ENCODE assay signal across 1 cellular context in the genomic region with DNA sequence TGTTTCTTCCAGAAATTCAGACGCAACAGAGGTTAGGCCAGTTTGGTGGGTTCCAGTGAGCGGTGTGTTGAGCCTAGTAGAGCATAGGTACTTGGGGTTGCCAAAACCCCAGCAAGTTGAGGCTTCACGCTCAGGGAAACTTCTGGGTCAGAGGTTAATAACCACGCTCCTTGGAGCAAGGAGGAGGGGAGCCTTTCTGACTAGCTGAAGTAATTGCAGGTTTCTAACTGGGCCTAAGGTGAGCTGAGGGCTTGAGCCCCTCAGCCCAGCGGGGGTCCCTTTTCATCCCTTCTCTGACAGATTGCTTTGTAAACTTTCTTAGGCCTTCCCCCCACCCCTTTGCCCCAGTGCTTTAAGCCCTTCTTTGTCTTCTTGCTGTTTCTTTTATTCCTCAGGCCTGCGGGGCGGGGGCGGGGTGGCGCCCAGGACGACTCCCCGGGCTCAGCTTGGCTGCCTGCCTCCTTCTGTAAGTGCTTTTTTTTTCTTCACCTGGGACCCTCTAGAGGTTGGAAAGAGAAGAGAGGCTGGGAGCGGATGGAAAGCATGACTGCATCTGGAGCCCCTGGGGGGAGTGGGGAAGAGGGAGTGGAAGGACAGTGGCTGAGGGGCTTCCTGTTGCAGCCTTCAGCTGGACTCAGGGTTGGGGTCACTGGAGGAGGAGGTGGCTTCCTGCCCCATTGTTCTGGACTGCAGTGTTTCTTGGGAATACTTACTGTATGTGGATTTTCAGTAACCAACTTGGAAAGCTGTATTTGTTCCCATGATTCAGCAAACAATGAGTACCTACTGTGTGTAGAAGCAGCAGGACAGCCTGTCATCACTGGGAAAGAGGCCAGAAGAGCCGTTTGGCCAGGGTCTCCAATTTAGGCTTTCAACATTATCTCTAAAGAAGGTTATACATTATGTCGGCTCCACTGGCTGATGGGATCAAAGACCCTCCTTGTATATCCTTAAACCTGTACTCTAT.
A peak's percentile ranks its signal among the peaks of the same experiment; 100 is the strongest.
TF ChIP-seq lines count a peak whose summit lies in the region.

No MANE protein-coding gene starts in this region.

TF ChIP-seq in K562, 482 proteins besides CTCF, POLR2A, EP300 and RAD21 (continued from another document and continues in another):
- TF ChIP-seq, protein P1, sequence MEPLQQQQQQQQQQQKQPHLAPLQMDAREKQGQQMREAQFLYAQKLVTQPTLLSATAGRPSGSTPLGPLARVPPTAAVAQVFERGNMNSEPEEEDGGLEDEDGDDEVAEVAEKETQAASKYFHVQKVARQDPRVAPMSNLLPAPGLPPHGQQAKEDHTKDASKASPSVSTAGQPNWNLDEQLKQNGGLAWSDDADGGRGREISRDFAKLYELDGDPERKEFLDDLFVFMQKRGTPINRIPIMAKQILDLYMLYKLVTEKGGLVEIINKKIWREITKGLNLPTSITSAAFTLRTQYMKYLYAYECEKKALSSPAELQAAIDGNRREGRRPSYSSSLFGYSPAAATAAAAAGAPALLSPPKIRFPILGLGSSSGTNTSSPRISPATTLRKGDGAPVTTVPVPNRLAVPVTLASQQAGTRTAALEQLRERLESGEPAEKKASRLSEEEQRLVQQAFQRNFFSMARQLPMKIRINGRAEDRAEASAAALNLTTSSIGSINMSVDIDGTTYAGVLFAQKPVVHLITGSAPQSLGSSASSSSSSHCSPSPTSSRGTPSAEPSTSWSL (CRISPR knock-in tag; IDR thresholded peaks at IDR 0.05; ENCODE audit: borderline replicate concordance) = no peak
- TF ChIP-seq GABPB2 (CRISPR knock-in tag; conservative IDR thresholded peaks at IDR 0.05) = no peak
- peak; percentile 63 for TF ChIP-seq ZFX (CRISPR knock-in tag; IDR thresholded peaks at IDR 0.05)
- no peak for TF ChIP-seq CAMTA2 (CRISPR knock-in tag; conservative IDR thresholded peaks at IDR 0.05)
- no peak for TF ChIP-seq RBM22 (IDR thresholded peaks at IDR 0.05; ENCODE audit: low read depth, low read length, poor library complexity, severe bottlenecking)
- TF ChIP-seq, protein P2, sequence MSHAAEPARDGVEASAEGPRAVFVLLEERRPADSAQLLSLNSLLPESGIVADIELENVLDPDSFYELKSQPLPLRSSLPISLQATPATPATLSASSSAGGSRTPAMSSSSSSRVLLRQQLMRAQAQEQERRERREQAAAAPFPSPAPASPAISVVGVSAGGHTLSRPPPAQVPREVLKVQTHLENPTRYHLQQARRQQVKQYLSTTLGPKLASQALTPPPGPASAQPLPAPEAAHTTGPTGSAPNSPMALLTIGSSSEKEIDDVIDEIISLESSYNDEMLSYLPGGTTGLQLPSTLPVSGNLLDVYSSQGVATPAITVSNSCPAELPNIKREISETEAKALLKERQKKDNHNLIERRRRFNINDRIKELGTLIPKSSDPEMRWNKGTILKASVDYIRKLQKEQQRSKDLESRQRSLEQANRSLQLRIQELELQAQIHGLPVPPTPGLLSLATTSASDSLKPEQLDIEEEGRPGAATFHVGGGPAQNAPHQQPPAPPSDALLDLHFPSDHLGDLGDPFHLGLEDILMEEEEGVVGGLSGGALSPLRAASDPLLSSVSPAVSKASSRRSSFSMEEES (CRISPR knock-in tag; IDR thresholded peaks at IDR 0.05) = no peak
- TF ChIP-seq TEAD2 (tag; IDR thresholded peaks at IDR 0.05) = no peak
- no peak for TF ChIP-seq ADNP (tag; IDR thresholded peaks at IDR 0.05)
- no peak for TF ChIP-seq STAT5B (CRISPR knock-in tag; IDR thresholded peaks at IDR 0.05)
- TF ChIP-seq, protein P3, sequence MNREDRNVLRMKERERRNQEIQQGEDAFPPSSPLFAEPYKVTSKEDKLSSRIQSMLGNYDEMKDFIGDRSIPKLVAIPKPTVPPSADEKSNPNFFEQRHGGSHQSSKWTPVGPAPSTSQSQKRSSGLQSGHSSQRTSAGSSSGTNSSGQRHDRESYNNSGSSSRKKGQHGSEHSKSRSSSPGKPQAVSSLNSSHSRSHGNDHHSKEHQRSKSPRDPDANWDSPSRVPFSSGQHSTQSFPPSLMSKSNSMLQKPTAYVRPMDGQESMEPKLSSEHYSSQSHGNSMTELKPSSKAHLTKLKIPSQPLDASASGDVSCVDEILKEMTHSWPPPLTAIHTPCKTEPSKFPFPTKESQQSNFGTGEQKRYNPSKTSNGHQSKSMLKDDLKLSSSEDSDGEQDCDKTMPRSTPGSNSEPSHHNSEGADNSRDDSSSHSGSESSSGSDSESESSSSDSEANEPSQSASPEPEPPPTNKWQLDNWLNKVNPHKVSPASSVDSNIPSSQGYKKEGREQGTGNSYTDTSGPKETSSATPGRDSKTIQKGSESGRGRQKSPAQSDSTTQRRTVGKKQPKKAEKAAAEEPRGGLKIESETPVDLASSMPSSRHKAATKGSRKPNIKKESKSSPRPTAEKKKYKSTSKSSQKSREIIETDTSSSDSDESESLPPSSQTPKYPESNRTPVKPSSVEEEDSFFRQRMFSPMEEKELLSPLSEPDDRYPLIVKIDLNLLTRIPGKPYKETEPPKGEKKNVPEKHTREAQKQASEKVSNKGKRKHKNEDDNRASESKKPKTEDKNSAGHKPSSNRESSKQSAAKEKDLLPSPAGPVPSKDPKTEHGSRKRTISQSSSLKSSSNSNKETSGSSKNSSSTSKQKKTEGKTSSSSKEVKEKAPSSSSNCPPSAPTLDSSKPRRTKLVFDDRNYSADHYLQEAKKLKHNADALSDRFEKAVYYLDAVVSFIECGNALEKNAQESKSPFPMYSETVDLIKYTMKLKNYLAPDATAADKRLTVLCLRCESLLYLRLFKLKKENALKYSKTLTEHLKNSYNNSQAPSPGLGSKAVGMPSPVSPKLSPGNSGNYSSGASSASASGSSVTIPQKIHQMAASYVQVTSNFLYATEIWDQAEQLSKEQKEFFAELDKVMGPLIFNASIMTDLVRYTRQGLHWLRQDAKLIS (CRISPR knock-in tag; IDR thresholded peaks at IDR 0.05) = 0 out of 2 replicates have a peak, but pooled peaks have one; percentile 6
- TF ChIP-seq, protein P4, sequence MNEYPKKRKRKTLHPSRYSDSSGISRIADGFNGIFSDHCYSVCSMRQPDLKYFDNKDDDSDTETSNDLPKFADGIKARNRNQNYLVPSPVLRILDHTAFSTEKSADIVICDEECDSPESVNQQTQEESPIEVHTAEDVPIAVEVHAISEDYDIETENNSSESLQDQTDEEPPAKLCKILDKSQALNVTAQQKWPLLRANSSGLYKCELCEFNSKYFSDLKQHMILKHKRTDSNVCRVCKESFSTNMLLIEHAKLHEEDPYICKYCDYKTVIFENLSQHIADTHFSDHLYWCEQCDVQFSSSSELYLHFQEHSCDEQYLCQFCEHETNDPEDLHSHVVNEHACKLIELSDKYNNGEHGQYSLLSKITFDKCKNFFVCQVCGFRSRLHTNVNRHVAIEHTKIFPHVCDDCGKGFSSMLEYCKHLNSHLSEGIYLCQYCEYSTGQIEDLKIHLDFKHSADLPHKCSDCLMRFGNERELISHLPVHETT (CRISPR knock-in tag; conservative IDR thresholded peaks at IDR 0.05 in 1 of 2, IDR thresholded peaks at IDR 0.05 in 1 of 2) = no peak
- TF ChIP-seq ZNF445 (CRISPR knock-in tag; IDR thresholded peaks at IDR 0.05; ENCODE audit: low read depth) = no peak
- peak; percentile 50; the same call in 1 of the 2 replicates for TF ChIP-seq NR1H2 (CRISPR knock-in tag; IDR thresholded peaks at IDR 0.05)
- TF ChIP-seq, protein P5, sequence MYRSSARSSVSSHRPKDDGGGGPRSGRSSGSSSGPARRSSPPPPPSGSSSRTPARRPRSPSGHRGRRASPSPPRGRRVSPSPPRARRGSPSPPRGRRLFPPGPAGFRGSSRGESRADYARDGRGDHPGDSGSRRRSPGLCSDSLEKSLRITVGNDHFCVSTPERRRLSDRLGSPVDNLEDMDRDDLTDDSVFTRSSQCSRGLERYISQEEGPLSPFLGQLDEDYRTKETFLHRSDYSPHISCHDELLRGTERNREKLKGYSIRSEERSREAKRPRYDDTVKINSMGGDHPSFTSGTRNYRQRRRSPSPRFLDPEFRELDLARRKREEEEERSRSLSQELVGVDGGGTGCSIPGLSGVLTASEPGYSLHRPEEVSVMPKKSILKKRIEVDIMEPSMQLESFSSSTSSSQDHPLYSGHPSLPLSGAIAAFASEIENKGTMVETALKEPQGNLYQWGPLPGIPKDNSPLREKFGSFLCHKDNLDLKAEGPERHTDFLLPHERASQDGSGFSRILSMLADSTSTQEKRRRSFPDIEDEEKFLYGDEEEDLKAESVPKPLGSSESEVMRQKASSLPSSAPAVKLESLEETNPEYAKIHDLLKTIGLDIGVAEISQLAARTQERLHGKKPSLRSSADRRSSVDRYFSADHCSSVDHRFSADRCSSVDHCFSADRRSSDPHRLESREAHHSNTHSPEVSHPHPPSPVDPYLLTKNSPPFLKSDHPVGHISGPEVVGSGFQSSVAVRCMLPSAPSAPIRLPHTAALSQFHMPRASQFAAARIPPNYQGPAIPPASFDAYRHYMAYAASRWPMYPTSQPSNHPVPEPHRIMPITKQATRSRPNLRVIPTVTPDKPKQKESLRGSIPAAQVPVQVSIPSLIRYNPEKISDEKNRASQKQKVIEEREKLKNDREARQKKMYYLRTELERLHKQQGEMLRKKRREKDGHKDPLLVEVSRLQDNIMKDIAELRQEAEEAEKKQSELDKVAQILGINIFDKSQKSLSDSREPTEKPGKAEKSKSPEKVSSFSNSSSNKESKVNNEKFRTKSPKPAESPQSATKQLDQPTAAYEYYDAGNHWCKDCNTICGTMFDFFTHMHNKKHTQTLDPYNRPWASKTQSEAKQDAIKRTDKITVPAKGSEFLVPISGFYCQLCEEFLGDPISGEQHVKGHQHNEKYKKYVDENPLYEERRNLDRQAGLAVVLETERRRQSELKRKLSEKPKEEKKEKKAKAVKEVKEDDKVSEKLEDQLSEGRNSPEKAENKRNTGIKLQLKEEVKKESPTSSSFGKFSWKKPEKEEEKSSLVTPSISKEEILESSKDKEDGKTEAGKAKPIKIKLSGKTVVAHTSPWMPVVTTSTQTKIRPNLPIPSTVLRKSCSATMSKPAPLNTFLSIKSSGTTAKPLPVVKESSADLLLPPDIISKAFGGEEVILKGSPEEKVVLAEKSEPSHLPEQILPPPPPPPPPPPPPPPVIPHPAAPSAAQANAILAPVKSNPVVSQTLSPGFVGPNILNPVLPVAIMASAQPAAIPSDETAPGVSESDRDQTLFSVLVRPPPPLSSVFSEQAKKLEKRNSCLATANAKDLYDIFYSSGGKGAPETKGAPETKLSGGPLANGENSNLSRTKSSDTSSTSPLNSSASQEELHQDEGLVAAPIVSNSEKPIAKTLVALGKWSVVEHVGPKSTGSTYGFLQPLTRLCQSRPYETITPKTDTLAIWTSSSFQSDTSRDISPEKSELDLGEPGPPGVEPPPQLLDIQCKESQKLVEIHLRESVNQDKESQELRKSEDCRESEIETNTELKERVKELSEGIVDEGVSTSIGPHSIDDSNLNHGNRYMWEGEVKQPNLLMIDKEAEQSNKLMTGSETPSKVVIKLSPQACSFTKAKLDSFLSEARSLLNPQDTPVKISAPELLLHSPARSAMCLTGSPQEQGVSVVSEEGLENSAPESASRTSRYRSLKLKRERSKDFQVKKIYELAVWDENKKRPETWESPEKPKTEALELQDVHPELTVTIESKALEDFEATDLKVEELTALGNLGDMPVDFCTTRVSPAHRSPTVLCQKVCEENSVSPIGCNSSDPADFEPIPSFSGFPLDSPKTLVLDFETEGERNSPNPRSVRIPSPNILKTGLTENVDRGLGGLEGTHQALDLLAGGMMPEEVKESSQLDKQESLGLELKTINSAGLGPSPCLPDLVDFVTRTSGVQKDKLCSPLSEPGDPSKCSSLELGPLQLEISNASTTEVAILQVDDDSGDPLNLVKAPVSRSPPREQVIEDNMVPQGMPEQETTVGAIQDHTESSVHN (IDR thresholded peaks at IDR 0.05; ENCODE audit: borderline replicate concordance in 1 of 2, low read depth in 1 of 2) = no peak
- TF ChIP-seq PTRF (tag; IDR thresholded peaks at IDR 0.05) = no peak
- TF ChIP-seq GTF2F1 (IDR thresholded peaks at IDR 0.05; ENCODE audit: low read depth, low read length) = no peak
- no peak for TF ChIP-seq MAZ (CRISPR knock-in tag; conservative IDR thresholded peaks at IDR 0.05 in 1 of 2, IDR thresholded peaks at IDR 0.05 in 1 of 2)
- TF ChIP-seq, protein P6, sequence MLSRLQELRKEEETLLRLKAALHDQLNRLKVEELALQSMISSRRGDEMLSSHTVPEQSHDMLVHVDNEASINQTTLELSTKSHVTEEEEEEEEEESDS (CRISPR knock-in tag; IDR thresholded peaks at IDR 0.05) = no peak
- no peak for TF ChIP-seq CTBP1 (IDR thresholded peaks at IDR 0.05; ENCODE audit: borderline replicate concordance)
- TF ChIP-seq ZBTB17 (CRISPR knock-in tag; IDR thresholded peaks at IDR 0.05) = no peak
- no peak for TF ChIP-seq TBL1XR1 (IDR thresholded peaks at IDR 0.05; ENCODE audit: low read length in 2 of 2)
- TF ChIP-seq COPS2 (conservative IDR thresholded peaks at IDR 0.05) = no peak
- TF ChIP-seq BRD9 (IDR thresholded peaks at IDR 0.05; ENCODE audit: low read depth, partially characterized antibody) = peak; percentile 40
- no peak for TF ChIP-seq MIER1 (IDR thresholded peaks at IDR 0.05; ENCODE audit: low read depth)
- TF ChIP-seq OTX1 (CRISPR knock-in tag; IDR thresholded peaks at IDR 0.05) = no peak
- TF ChIP-seq FOSL1 (tag; conservative IDR thresholded peaks at IDR 0.05) = no peak
- no peak for TF ChIP-seq ZNF668 (CRISPR knock-in tag; IDR thresholded peaks at IDR 0.05)
- TF ChIP-seq PPARD (CRISPR knock-in tag; IDR thresholded peaks at IDR 0.05) = no peak
- no peak for TF ChIP-seq CEBPG (CRISPR knock-in tag; IDR thresholded peaks at IDR 0.05)
- no peak for TF ChIP-seq CEBPG (tag; conservative IDR thresholded peaks at IDR 0.05 in 1 of 2, IDR thresholded peaks at IDR 0.05 in 1 of 2)
- TF ChIP-seq, protein P7, sequence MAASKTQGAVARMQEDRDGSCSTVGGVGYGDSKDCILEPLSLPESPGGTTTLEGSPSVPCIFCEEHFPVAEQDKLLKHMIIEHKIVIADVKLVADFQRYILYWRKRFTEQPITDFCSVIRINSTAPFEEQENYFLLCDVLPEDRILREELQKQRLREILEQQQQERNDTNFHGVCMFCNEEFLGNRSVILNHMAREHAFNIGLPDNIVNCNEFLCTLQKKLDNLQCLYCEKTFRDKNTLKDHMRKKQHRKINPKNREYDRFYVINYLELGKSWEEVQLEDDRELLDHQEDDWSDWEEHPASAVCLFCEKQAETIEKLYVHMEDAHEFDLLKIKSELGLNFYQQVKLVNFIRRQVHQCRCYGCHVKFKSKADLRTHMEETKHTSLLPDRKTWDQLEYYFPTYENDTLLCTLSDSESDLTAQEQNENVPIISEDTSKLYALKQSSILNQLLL (CRISPR knock-in tag; IDR thresholded peaks at IDR 0.05; ENCODE audit: borderline replicate concordance) = no peak
- no peak for TF ChIP-seq ZNF354B (CRISPR knock-in tag; IDR thresholded peaks at IDR 0.05)
- TF ChIP-seq, protein P8, sequence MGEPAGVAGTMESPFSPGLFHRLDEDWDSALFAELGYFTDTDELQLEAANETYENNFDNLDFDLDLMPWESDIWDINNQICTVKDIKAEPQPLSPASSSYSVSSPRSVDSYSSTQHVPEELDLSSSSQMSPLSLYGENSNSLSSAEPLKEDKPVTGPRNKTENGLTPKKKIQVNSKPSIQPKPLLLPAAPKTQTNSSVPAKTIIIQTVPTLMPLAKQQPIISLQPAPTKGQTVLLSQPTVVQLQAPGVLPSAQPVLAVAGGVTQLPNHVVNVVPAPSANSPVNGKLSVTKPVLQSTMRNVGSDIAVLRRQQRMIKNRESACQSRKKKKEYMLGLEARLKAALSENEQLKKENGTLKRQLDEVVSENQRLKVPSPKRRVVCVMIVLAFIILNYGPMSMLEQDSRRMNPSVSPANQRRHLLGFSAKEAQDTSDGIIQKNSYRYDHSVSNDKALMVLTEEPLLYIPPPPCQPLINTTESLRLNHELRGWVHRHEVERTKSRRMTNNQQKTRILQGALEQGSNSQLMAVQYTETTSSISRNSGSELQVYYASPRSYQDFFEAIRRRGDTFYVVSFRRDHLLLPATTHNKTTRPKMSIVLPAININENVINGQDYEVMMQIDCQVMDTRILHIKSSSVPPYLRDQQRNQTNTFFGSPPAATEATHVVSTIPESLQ (CRISPR knock-in tag; IDR thresholded peaks at IDR 0.05) = no peak
- no peak for TF ChIP-seq EP400 (IDR thresholded peaks at IDR 0.05)
